ENCODE assay signal across 13 cellular contexts in the genomic region with DNA sequence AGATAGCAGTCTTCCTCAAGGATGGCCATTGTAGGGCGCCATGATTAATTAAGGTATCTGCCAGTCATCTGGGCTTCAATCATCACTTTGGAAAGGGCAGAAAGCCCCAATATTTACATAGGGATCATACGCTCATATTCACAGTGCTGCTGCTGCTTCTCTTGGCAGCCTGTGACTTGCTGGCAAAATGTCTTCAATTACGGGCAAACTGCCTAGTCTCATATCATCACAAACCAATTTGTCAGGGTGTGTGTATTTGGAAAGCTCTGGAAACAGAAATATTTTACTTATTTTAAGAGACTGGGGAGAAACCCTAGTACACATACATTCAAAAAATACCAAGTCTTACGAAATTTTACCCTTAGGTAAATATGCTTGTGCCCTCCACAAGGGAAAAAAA.
DNase-seq lines count a peak whose midpoint lies in the region; ATAC-seq, FAIRE-seq and TF ChIP-seq lines count a peak whose summit lies in the region.
"Had no signal": no experiment of that assay in that cellular context is flagged by ENCODE, and none has a peak within 500 bp of the region (broad histone marks: within the 10 kb centered on the region; RNA-seq: fewer than 3 reads in every experiment).

No MANE protein-coding gene starts in this region.

- H3K27ac Mint-ChIP-seq in astrocyte (ENCODE audit: unreplicated experiment) = no peak overlapping the region
- H3K27ac Mint-ChIP-seq: activated naive CD8-positive, alpha-beta T cell treated with anti-CD3 and anti-CD28 coated beads, Interleukin-2, amount 10 ng/mL, durations not matched to agents 7 days and 5 days; CD4-positive, alpha-beta T cell; nephron progenitor cell had no signal

- H3K27me3 ChIP-seq in astrocyte (ENCODE audit: insufficient read depth, low read length) = no peaks in the 10 kb centered on the region
- no peaks in the 10 kb centered on the region for H3K27me3 ChIP-seq in skeletal muscle satellite cell (ENCODE audit: control insufficient read depth, insufficient read depth, low read length)
- no peaks in the 10 kb centered on the region for H3K27me3 ChIP-seq in brain microvascular endothelial cell (replicated peaks)

- TF ChIP-seq CTCF in astrocyte (IDR thresholded peaks at IDR 0.05; ENCODE audit: insufficient read depth, low read depth, low read length) (no peak), foreskin fibroblast (IDR thresholded peaks at IDR 0.05; ENCODE audit: low read depth, low read length) (no peak), brain microvascular endothelial cell (IDR thresholded peaks at IDR 0.05; ENCODE audit: low read depth, low read length, missing control alignments) (no peak)

- DNase-seq in NCI-H146 (lab: John Stamatoyannopoulos, UW) = peak; percentile 56
- peak; percentile 62 for DNase-seq in astrocyte (ENCODE audit: low read depth)
- peak; percentile 23 to 55 for DNase-seq in foreskin fibroblast
- no peak for DNase-seq in stimulated activated CD4-positive, alpha-beta T cell treated with anti-CD3 and anti-CD28 coated beads, Interleukin-4, amount 100 ng/mL, for 24 hours
- DNase-seq in brain microvascular endothelial cell = no peak
- DNase-seq: activated naive CD8-positive, alpha-beta T cell treated with anti-CD3 and anti-CD28 coated beads, Interleukin-2, amount 10 ng/mL, durations not matched to agents 7 days and 5 days; CD4-positive, alpha-beta T cell; H7; Karpas-422; nephron progenitor cell had no signal

- H3K9me3 ChIP-seq in astrocyte (ENCODE audit: insufficient read depth, low read depth, low read length) (no peaks in the 10 kb centered on the region), skeletal muscle satellite cell (replicated peaks; ENCODE audit: low read length) (no peaks in the 10 kb centered on the region)

- H4K20me1 ChIP-seq in astrocyte (ENCODE audit: insufficient read depth, low read length) = no peaks in the 10 kb centered on the region

- no peak for ATAC-seq in GM19351 (IDR thresholded peaks at IDR 0.05; ENCODE audit: unreplicated experiment)

- H3K4me1 Mint-ChIP-seq in astrocyte (ENCODE audit: low read depth, unreplicated experiment) = no peaks in the 10 kb centered on the region
- H3K4me1 Mint-ChIP-seq: activated naive CD8-positive, alpha-beta T cell treated with anti-CD3 and anti-CD28 coated beads, Interleukin-2, amount 10 ng/mL, durations not matched to agents 7 days and 5 days; nephron progenitor cell had no signal

- no peaks in the 10 kb centered on the region for H3K4me1 ChIP-seq in astrocyte (ENCODE audit: insufficient read depth, low read length)
- peaks cover 7% of the 10 kb centered on the region for H3K4me1 ChIP-seq in skeletal muscle satellite cell (ENCODE audit: control insufficient read depth, insufficient read depth, low read length)

- no peak for FAIRE-seq in astrocyte (lab: Jason Lieb, UNC)

- H3K36me3 ChIP-seq in astrocyte (ENCODE audit: insufficient read depth, low read length) = no peaks in the 10 kb centered on the region
- no peaks in the 10 kb centered on the region for H3K36me3 ChIP-seq in skeletal muscle satellite cell (ENCODE audit: insufficient read depth, low read length)
- no peaks in the 10 kb centered on the region for H3K36me3 ChIP-seq in brain microvascular endothelial cell (replicated peaks)

- no peaks in the 10 kb centered on the region for H3K36me3 Mint-ChIP-seq in astrocyte (ENCODE audit: low read depth, unreplicated experiment)
- H3K36me3 Mint-ChIP-seq: activated naive CD8-positive, alpha-beta T cell treated with anti-CD3 and anti-CD28 coated beads, Interleukin-2, amount 10 ng/mL, durations not matched to agents 7 days and 5 days had no signal

- H3K4me2 ChIP-seq in astrocyte (ENCODE audit: low read length) = no peak overlapping the region
- peak overlapping the region; percentile 27 for H3K4me2 ChIP-seq in skeletal muscle satellite cell (ENCODE audit: low read length)

- no peaks in the 10 kb centered on the region for H3K9me3 Mint-ChIP-seq in astrocyte (ENCODE audit: unreplicated experiment)
- H3K9me3 Mint-ChIP-seq: activated naive CD8-positive, alpha-beta T cell treated with anti-CD3 and anti-CD28 coated beads, Interleukin-2, amount 10 ng/mL, durations not matched to agents 7 days and 5 days; CD4-positive, alpha-beta T cell; nephron progenitor cell had no signal

- H3K4me3 ChIP-seq in astrocyte (ENCODE audit: insufficient read depth, low read depth, low read length) = no peak overlapping the region
- no peak overlapping the region for H3K4me3 ChIP-seq in foreskin fibroblast (ENCODE audit: low read depth in 1 of 2, low read length in 2 of 2)
- H3K4me3 ChIP-seq in skeletal muscle satellite cell (ENCODE audit: low read length) = no peak overlapping the region
- H3K4me3 ChIP-seq in brain microvascular endothelial cell (ENCODE audit: low read depth, low read length) = no peak overlapping the region
- H3K4me3 ChIP-seq: skin epidermis had no signal

- H2AFZ ChIP-seq in astrocyte (ENCODE audit: low read depth, low read length) = no peak overlapping the region

- in situ Hi-C loops in brain microvascular endothelial cell (cut with HindIII; ENCODE audit: low pct_ligation_motif_present, low sequenced_read_pairs) = no loop called here

- peaks cover 5% of the 10 kb centered on the region for H3K27me3 Mint-ChIP-seq in astrocyte (ENCODE audit: low read depth, unreplicated experiment)
- H3K27me3 Mint-ChIP-seq: activated naive CD8-positive, alpha-beta T cell treated with anti-CD3 and anti-CD28 coated beads, Interleukin-2, amount 10 ng/mL, durations not matched to agents 7 days and 5 days; CD4-positive, alpha-beta T cell had no signal

- H3K27ac ChIP-seq in astrocyte (ENCODE audit: low read depth, low read length) = no peak overlapping the region
- H3K27ac ChIP-seq in brain microvascular endothelial cell = no peak overlapping the region
- H3K27ac ChIP-seq: skin epidermis had no signal

- H3K9ac ChIP-seq in astrocyte (ENCODE audit: low read length) (no peak overlapping the region), skeletal muscle satellite cell (ENCODE audit: low read depth, low read length) (no peak overlapping the region)

- no peaks in the 10 kb centered on the region for H3K79me2 ChIP-seq in astrocyte (ENCODE audit: insufficient read depth, low read length)

- H3K4me3 Mint-ChIP-seq in astrocyte (ENCODE audit: unreplicated experiment) = no peak overlapping the region
- H3K4me3 Mint-ChIP-seq: activated naive CD8-positive, alpha-beta T cell treated with anti-CD3 and anti-CD28 coated beads, Interleukin-2, amount 10 ng/mL, durations not matched to agents 7 days and 5 days; CD4-positive, alpha-beta T cell; nephron progenitor cell had no signal

Comparison
In these comparisons a context has a peak if more than half of its experiments do, and no peak if none do; other contexts are left out.
1. DNase-seq: peak in NCI-H146 (single experiment), astrocyte (single experiment) and foreskin fibroblast (2 of 2); none in stimulated activated CD4-positive, alpha-beta T cell treated with anti-CD3 and anti-CD28 coated beads, Interleukin-4, amount 100 ng/mL, for 24 hours (single experiment) and brain microvascular endothelial cell (single experiment).